ENCODE assay signal across 16 cellular contexts in the genomic region with DNA sequence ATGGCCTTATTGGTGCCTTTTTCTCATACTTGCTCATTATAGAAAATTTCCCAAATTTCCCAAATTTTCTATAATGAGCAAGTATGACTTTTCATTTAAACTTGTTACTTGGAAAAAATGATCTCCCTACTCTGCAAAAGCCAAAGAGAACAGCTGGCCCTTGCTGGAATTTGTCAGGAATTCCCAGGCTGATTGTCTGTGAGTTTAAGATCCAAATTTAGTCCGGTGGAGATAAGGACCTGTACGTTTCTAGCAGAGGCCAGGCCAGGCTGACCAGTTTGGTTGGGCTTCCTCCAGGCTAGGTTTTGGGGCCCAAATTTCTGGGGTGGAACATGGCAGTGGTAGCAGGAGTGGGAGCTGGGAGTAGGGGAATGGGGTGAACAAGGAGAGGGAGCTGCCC. TPM values are rescaled to one million over a fixed set of nuclear protein-coding genes. Genes with fewer than 3 reads are reported as not detected.
A peak's percentile ranks its signal among the peaks of the same experiment; 100 is the strongest.
DNase-seq lines count a peak whose midpoint lies in the region; TF ChIP-seq lines count a peak whose summit lies in the region.
"Had no signal": no experiment of that assay in that cellular context is flagged by ENCODE, and none has a peak within 500 bp of the region (broad histone marks: within the 10 kb centered on the region; RNA-seq: fewer than 3 reads in every experiment).

No MANE protein-coding gene starts in this region.

- no peak for TF ChIP-seq POLR2A in testis (IDR thresholded peaks at IDR 0.05)

- no peaks in the 10 kb centered on the region for H3K36me3 Mint-ChIP-seq in activated naive CD4-positive, alpha-beta T cell treated with anti-CD3 and anti-CD28 coated beads for 36 hours (ENCODE audit: low read depth)

- intact Hi-C loops in testis (cut with DNase I; ENCODE audit: low total_unique reads), result no loop called here
- intact Hi-C loops in activated naive CD4-positive, alpha-beta T cell treated with anti-CD3 and anti-CD28 coated beads for 36 hours (cut with micrococcal nuclease), result loop anchor here (10.0 kb wide), 2 partner anchors 498 to 588 kb away; partner anchors contain the start of gene EFCAB9

- H3K27me3 ChIP-seq in muscle layer of colon (ENCODE audit: control insufficient read depth in 1 of 2, insufficient read depth in 2 of 2, low read length in 2 of 2) (no peaks in the 10 kb centered on the region), testis (no peaks in the 10 kb centered on the region)
- H3K27me3 ChIP-seq: BLaER1 treated with 17β-estradiol and CSF1 and Interleukin-3, amounts not matched to agents 10 nM and 100 nM had no signal

- CTCF ChIA-PET in RWPE1 (lab: Yijun Ruan, JAX), result interaction anchor here (0.6 to 1.9 kb wide), 2 partner anchors 214 to 241 kb away, joined by 4 to 6 read pairs; no protein-coding TSS in a partner anchor
- CTCF ChIA-PET in activated naive CD4-positive, alpha-beta T cell treated with anti-CD3 and anti-CD28 coated beads for 36 hours (lab: Charles Lee), result interaction anchor here (0.7 kb wide), 1 partner anchor 1148 kb away, joined by 3 read pairs; no protein-coding TSS in a partner anchor

- H3K4me3 ChIP-seq in muscle layer of colon (ENCODE audit: low read depth in 1 of 2, low read length in 2 of 2), result no peak overlapping the region
- H3K4me3 ChIP-seq in testis, result no peak overlapping the region
- H3K4me3 ChIP-seq: BLaER1 treated with 17β-estradiol and CSF1 and Interleukin-3, amounts not matched to agents 10 nM and 100 nM; GM12878 had no signal

- POLR2A ChIA-PET in RWPE1 (lab: Yijun Ruan, JAX; ENCODE audit: low non-redundant PET), result no interaction called here

- H3K9me3 ChIP-seq in muscle layer of colon (ENCODE audit: low read length) (no peaks in the 10 kb centered on the region), testis (no peaks in the 10 kb centered on the region)
- H3K9me3 ChIP-seq: BLaER1 treated with 17β-estradiol and CSF1 and Interleukin-3, amounts not matched to agents 10 nM and 100 nM had no signal

- DNase-seq in RWPE1 (ENCODE audit: low spot score), result no peak
- DNase-seq in fibroblast of peridontal ligament (ENCODE audit: extremely low read depth), result peak; percentile 42
- peak; percentile 45 for DNase-seq in testis
- DNase-seq in cerebellum (ENCODE audit: low spot score), result no peak
- no peak for DNase-seq in activated CD8-positive, alpha-beta memory T cell treated with anti-CD3 and anti-CD28 coated beads, Interleukin-2, amount 50 U/mL, for 4 hours
- DNase-seq in NCI-H82 treated with DMSO at 0.1 percent for 48 hours (lab: John Stamatoyannopoulos, UW; ENCODE audit: unreplicated experiment), result no peak
- DNase-seq in activated naive CD4-positive, alpha-beta T cell treated with anti-CD3 and anti-CD28 coated beads for 36 hours, result no peak
- DNase-seq: activated CD4-positive, alpha-beta memory T cell treated with anti-CD3 and anti-CD28 coated beads, Interleukin-2, amount 10 ng/mL, durations not matched to agents 7 days and 5 days; EL; NCI-H2107; NCI-H82 had no signal

- TF ChIP-seq CTCF in RWPE1 (conservative IDR thresholded peaks at IDR 0.05; ENCODE audit: low read depth) (no peak), testis (IDR thresholded peaks at IDR 0.05) (no peak)

- H3K4me1 ChIP-seq in muscle layer of colon (ENCODE audit: insufficient read depth, low read length) (peaks cover 55% of the 10 kb centered on the region), testis (peaks cover 64% of the 10 kb centered on the region)

- H3K9ac ChIP-seq in muscle layer of colon (ENCODE audit: low read length), result no peak overlapping the region

- H3K27ac Mint-ChIP-seq in activated naive CD4-positive, alpha-beta T cell treated with anti-CD3 and anti-CD28 coated beads for 36 hours, result no peak overlapping the region
- H3K27ac Mint-ChIP-seq: activated CD4-positive, alpha-beta memory T cell treated with anti-CD3 and anti-CD28 coated beads, Interleukin-2, amount 10 ng/mL, durations not matched to agents 7 days and 5 days; activated T-helper 2 cell treated with anti-CD3 and anti-CD28 coated beads, Interferon-gamma antibody, Interleukin-2, Interleukin-4, amounts not matched to agents 10 μg/mL and 5 μg/mL and 100 μg/mL, durations not matched to agents 14 hours and 24 hours and 36 hours had no signal

- peaks cover 20% of the 10 kb centered on the region for H3K4me1 Mint-ChIP-seq in activated naive CD4-positive, alpha-beta T cell treated with anti-CD3 and anti-CD28 coated beads for 36 hours (ENCODE audit: low read depth)

- H3K9me3 Mint-ChIP-seq in activated naive CD4-positive, alpha-beta T cell treated with anti-CD3 and anti-CD28 coated beads for 36 hours, result no peaks in the 10 kb centered on the region
- H3K9me3 Mint-ChIP-seq: activated CD4-positive, alpha-beta memory T cell treated with anti-CD3 and anti-CD28 coated beads, Interleukin-2, amount 10 ng/mL, durations not matched to agents 7 days and 5 days; activated T-helper 2 cell treated with anti-CD3 and anti-CD28 coated beads, Interferon-gamma antibody, Interleukin-2, Interleukin-4, amounts not matched to agents 10 μg/mL and 5 μg/mL and 100 μg/mL, durations not matched to agents 14 hours and 24 hours and 36 hours; neural crest cell had no signal

- no peaks in the 10 kb centered on the region for H3K27me3 Mint-ChIP-seq in activated naive CD4-positive, alpha-beta T cell treated with anti-CD3 and anti-CD28 coated beads for 36 hours (ENCODE audit: low read depth)

- H3K4me3 Mint-ChIP-seq in activated naive CD4-positive, alpha-beta T cell treated with anti-CD3 and anti-CD28 coated beads for 36 hours, result no peak overlapping the region
- H3K4me3 Mint-ChIP-seq: activated CD4-positive, alpha-beta memory T cell treated with anti-CD3 and anti-CD28 coated beads, Interleukin-2, amount 10 ng/mL, durations not matched to agents 7 days and 5 days; neural crest cell had no signal

- 24 to 35% methylated on average over 2 of the region's 2 CpGs for WGBS in testis, 2 donors

- H3K27ac ChIP-seq in RWPE1, result peak overlapping the region; percentile 56
- H3K27ac ChIP-seq in muscle layer of colon (ENCODE audit: low read depth, low read length), result peak overlapping the region; percentile 47
- peak overlapping the region in 1 of 2 donors; percentile 1 for H3K27ac ChIP-seq in testis

- H3K36me3 ChIP-seq in muscle layer of colon (ENCODE audit: insufficient read depth, low read length) (peaks cover 5% of the 10 kb centered on the region), testis (ENCODE audit: low read depth, missing control alignments) (no peaks in the 10 kb centered on the region)

RNA-seq across cellular contexts. Expression of gene NEURL1B, which starts 51.9 kb away (rescaled TPM):
- total RNA-seq in testis, result 10 to 100 TPM; 15.8 to 18.1 TPM
- polyA plus RNA-seq in testis (ENCODE audit: insufficient read depth, low read depth, low replicate concordance), result 17.1 TPM
- 13.2 TPM for total RNA-seq in cerebellum
- under 1 TPM; 0.57 to 0.64 TPM for total RNA-seq in activated naive CD4-positive, alpha-beta T cell treated with anti-CD3 and anti-CD28 coated beads for 36 hours

Comparison
In these comparisons a context has a peak if more than half of its experiments do, and no peak if none do; other contexts are left out.
1. DNase-seq: peak in fibroblast of peridontal ligament (single experiment) and testis (single experiment); none in RWPE1 (single experiment), cerebellum (single experiment), activated CD8-positive, alpha-beta memory T cell treated with anti-CD3 and anti-CD28 coated beads, Interleukin-2, amount 50 U/mL, for 4 hours (single experiment), NCI-H82 treated with DMSO at 0.1 percent for 48 hours (single experiment) and activated naive CD4-positive, alpha-beta T cell treated with anti-CD3 and anti-CD28 coated beads for 36 hours (single experiment).